16 cellular contexts compared by ENCODE assay signal in the genomic region with DNA sequence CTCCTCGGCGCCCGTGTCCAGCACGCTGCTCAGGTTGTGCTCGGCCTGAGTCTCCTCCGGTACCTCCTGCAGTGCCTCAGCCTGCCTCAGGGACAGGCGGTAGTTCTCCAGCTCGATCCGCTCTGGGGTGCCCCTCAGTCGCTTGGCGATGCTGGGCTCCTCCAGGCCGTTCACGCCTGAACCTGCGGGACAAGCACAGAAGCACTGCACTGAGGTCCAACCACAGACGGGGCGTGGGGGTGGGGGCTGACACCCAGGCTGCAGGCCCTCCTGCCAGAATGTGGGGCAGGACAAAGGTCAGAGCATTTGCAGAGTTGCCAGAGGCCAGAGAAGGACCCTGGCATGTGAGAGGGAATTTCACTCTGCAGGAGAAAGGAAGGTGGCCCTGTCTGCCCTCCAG.
DNase-seq lines count a peak whose midpoint lies in the region; FAIRE-seq and TF ChIP-seq lines count a peak whose summit lies in the region.
"Had no signal": no experiment of that assay in that cellular context is flagged by ENCODE, and none has a peak within 500 bp of the region (broad histone marks: within the 10 kb centered on the region; RNA-seq: fewer than 3 reads in every experiment).

No MANE protein-coding gene starts in this region.

- H3K4me3 Mint-ChIP-seq in CD4-positive, alpha-beta memory T cell: peak overlapping the region in 1 of 8 donors; percentile 64
- H3K4me3 Mint-ChIP-seq: activated CD4-positive, alpha-beta T cell treated with anti-CD3 and anti-CD28 coated beads for 36 hours had no signal

- no peak for TF ChIP-seq CTCF in kidney (IDR thresholded peaks at IDR 0.05; ENCODE audit: borderline replicate concordance, extremely low read depth, insufficient read depth)

- no peaks in the 10 kb centered on the region for H3K27me3 Mint-ChIP-seq in CD4-positive, alpha-beta memory T cell
- H3K27me3 Mint-ChIP-seq: activated CD4-positive, alpha-beta T cell treated with anti-CD3 and anti-CD28 coated beads for 36 hours had no signal

- peaks cover 9% of the 10 kb centered on the region for H3K36me3 ChIP-seq in CD4-positive, alpha-beta memory T cell (ENCODE audit: insufficient read depth, low read length)
- H3K36me3 ChIP-seq in KOPT-K1 (ENCODE audit: insufficient read depth, low read length) (no peaks in the 10 kb centered on the region), kidney (ENCODE audit: control insufficient read depth in 1 of 2, insufficient read depth in 2 of 2, low read length in 2 of 2) (peaks cover 0 to 11% of the 10 kb centered on the region in 2 donors), small intestine (ENCODE audit: control insufficient read depth in 2 of 2, insufficient read depth in 2 of 2, low read length in 2 of 2) (peaks cover 1 to 2% of the 10 kb centered on the region in 2 donors)

- H3K27me3 ChIP-seq in CD4-positive, alpha-beta memory T cell (ENCODE audit: insufficient read depth, low read length): no peaks in the 10 kb centered on the region
- H3K27me3 ChIP-seq in small intestine (ENCODE audit: control insufficient read depth in 2 of 2, insufficient read depth in 2 of 2, low read length in 2 of 2): no peaks in the 10 kb centered on the region
- H3K27me3 ChIP-seq: left lung, tibial artery had no signal

- peak overlapping the region in 3 of 7 donors; percentile 79 to 87 (median 80) for H3K27ac Mint-ChIP-seq in CD4-positive, alpha-beta memory T cell
- H3K27ac Mint-ChIP-seq: activated CD4-positive, alpha-beta T cell treated with anti-CD3 and anti-CD28 coated beads for 36 hours had no signal

- POLR2A ChIA-PET in CD4-positive, alpha-beta memory T cell (lab: Charles Lee; ENCODE audit: partially characterized antibody): interaction anchor here (0.6 kb wide), 1 partner anchor 253 kb away, joined by 3 read pairs; no protein-coding TSS in a partner anchor

- DNase-seq in CD4-positive, alpha-beta memory T cell: no peak
- DNase-seq in kidney: no peak
- DNase-seq in small intestine: peak; percentile 22
- DNase-seq in NCI-H2107 (lab: John Stamatoyannopoulos, UW): no peak
- DNase-seq in occipital lobe (lab: John Stamatoyannopoulos, UW): no peak
- DNase-seq in H4 (ENCODE audit: low spot score): no peak
- DNase-seq: COR-L47, left lung, NCI-H1436 treated with DMSO at 0.1 percent for 48 hours, NCI-H2171, NCI-H526 treated with DMSO at 0.1 percent for 48 hours, SHP77 treated with DMSO at 0.1 percent for 48 hours, tibial artery had no signal

- no peak overlapping the region for H3K9ac ChIP-seq in kidney (ENCODE audit: low read length in 2 of 2)

- intact Hi-C loops in CD4-positive, alpha-beta memory T cell (cut with micrococcal nuclease): no loop called here
- intact Hi-C loops in kidney (cut with DNase I): no loop called here

- peak overlapping the region; percentile 47 for H3K27ac ChIP-seq in CD4-positive, alpha-beta memory T cell (ENCODE audit: low read depth, low read length)
- peak overlapping the region; percentile 50 for H3K27ac ChIP-seq in KOPT-K1 (ENCODE audit: low read depth, low read length, poor library complexity, severe bottlenecking)
- H3K27ac ChIP-seq in kidney (ENCODE audit: low read depth in 2 of 2, low read length in 2 of 2): peak overlapping the region; percentile 60 to 91
- no peak overlapping the region for H3K27ac ChIP-seq in small intestine (ENCODE audit: low read depth in 1 of 2, low read length in 1 of 2)
- H3K27ac ChIP-seq: left lung had no signal

- CTCF ChIA-PET in CD4-positive, alpha-beta memory T cell (lab: Charles Lee; ENCODE audit: partially characterized antibody): no interaction called here

- 61 to 85% (median 69%) methylated on average over 16 of the region's 16 CpGs for WGBS in small intestine, 3 donors

- peak overlapping the region in 1 of 2 donors; percentile 42 for H3K4me3 ChIP-seq in CD4-positive, alpha-beta memory T cell (ENCODE audit: low read length in 2 of 2)
- H3K4me3 ChIP-seq in kidney (ENCODE audit: low read length in 2 of 2) (no peak overlapping the region), small intestine (ENCODE audit: low read depth in 1 of 2, low read length in 2 of 2) (no peak overlapping the region)
- H3K4me3 ChIP-seq: left lung, mucosa of descending colon, tibial artery had no signal

- peaks cover 3 to 10% (median 7%) of the 10 kb centered on the region in 4 donors for H3K4me1 Mint-ChIP-seq in CD4-positive, alpha-beta memory T cell

- H3K9me3 ChIP-seq in CD4-positive, alpha-beta memory T cell (ENCODE audit: control insufficient read depth in 1 of 2, low read length in 2 of 2): no peaks in the 10 kb centered on the region
- no peaks in the 10 kb centered on the region for H3K9me3 ChIP-seq in KOPT-K1 (ENCODE audit: insufficient read depth, low read length, poor library complexity, severe bottlenecking)
- no peaks in the 10 kb centered on the region for H3K9me3 ChIP-seq in kidney (ENCODE audit: control insufficient read depth in 1 of 2, low read length in 2 of 2)
- H3K9me3 ChIP-seq in small intestine (ENCODE audit: control insufficient read depth, low read depth): no peaks in the 10 kb centered on the region
- H3K9me3 ChIP-seq: left lung, mucosa of descending colon, tibial artery had no signal

- H3K36me3 Mint-ChIP-seq in CD4-positive, alpha-beta memory T cell: peaks cover 3 to 8% of the 10 kb centered on the region in 2 donors

- FAIRE-seq in kidney (lab: Jason Lieb, UNC) (no peak), small intestine (lab: Jason Lieb, UNC) (no peak)

- H3K9me3 Mint-ChIP-seq in CD4-positive, alpha-beta memory T cell: no peaks in the 10 kb centered on the region

- peaks cover 7% of the 10 kb centered on the region for H3K4me1 ChIP-seq in CD4-positive, alpha-beta memory T cell (ENCODE audit: insufficient read depth, low read length)
- H3K4me1 ChIP-seq in kidney (ENCODE audit: control insufficient read depth in 1 of 2, insufficient read depth in 1 of 2, low read depth in 1 of 2, low read length in 2 of 2) (peaks cover 19 to 27% of the 10 kb centered on the region in 2 donors), small intestine (ENCODE audit: control insufficient read depth in 2 of 2, insufficient read depth in 1 of 2, low read depth in 1 of 2, low read length in 1 of 2) (peaks cover 0 to 4% of the 10 kb centered on the region in 2 donors)

Comparison
In these comparisons a context has a peak if more than half of its experiments do, and no peak if none do; other contexts are left out.
1. H3K27ac ChIP-seq: peak in CD4-positive, alpha-beta memory T cell (single experiment), KOPT-K1 (single experiment) and kidney (2 of 2); none in small intestine (0 of 2).